ENCODE assay signal across 17 cellular contexts in the genomic region with DNA sequence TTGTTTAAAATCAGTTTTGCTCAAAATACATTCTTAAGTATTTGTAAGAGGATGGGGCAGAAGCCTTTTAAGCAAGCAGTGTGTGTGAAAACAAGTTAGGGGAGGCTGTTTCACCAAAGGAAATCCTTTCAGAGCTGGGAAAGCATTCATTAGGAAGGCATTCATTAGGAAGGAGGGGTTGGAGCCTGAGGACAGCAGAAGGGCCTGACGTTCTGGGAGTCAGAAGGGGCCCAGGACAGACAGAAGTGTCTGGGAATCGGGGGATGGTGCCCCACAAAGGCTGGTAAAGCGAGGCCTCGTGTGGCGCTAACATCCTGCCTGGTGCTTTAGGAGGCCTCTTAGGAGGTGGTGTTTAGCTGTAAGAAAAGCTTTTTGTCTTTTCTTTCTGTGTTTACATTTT.
DNase-seq lines count a peak whose midpoint lies in the region; ATAC-seq and TF ChIP-seq lines count a peak whose summit lies in the region.
"Had no signal": no experiment of that assay in that cellular context is flagged by ENCODE, and none has a peak within 500 bp of the region (broad histone marks: within the 10 kb centered on the region; RNA-seq: fewer than 3 reads in every experiment).

No MANE protein-coding gene starts in this region.

- H3K4me1 Mint-ChIP-seq in natural killer cell = no peaks in the 10 kb centered on the region
- H3K4me1 Mint-ChIP-seq: stimulated activated naive CD8-positive, alpha-beta T cell treated with anti-CD3 and anti-CD28 coated beads, Interleukin-15, amount 100 ng/mL, for 72 hours had no signal

- DNase-seq in dermis blood vessel endothelial cell = peak; percentile 83
- DNase-seq in lung (ENCODE audit: low spot score) = no peak
- no peak for DNase-seq in natural killer cell
- DNase-seq: activated CD4-positive, alpha-beta T cell treated with anti-CD3 and anti-CD28 coated beads for 4 hours; cortex of kidney; DMS153; MM.1S; NCI-H2029 treated with DMSO at 0.1 percent for 48 hours; NCI-H526 treated with DMSO at 0.1 percent for 48 hours; RPMI8226; stimulated activated naive CD8-positive, alpha-beta T cell treated with anti-CD3 and anti-CD28 coated beads, Interleukin-15, amount 100 ng/mL, for 72 hours had no signal

- H3K27me3 ChIP-seq in HUES48 (ENCODE audit: control insufficient read depth, insufficient read depth, low read length) (no peaks in the 10 kb centered on the region), lung (ENCODE audit: control insufficient read depth, insufficient read depth) (no peaks in the 10 kb centered on the region), subcutaneous abdominal adipose tissue (ENCODE audit: control insufficient read depth in 5 of 5, insufficient read depth in 4 of 5, low read length in 5 of 5) (no peaks in the 10 kb centered on the region)

- H3K4me1 ChIP-seq in HUES48 (ENCODE audit: control insufficient read depth, insufficient read depth, low read length) = no peaks in the 10 kb centered on the region
- peaks cover 0 to 6% of the 10 kb centered on the region in 2 donors for H3K4me1 ChIP-seq in lung (ENCODE audit: control insufficient read depth in 2 of 2, insufficient read depth in 2 of 2, low read length in 2 of 2)
- H3K4me1 ChIP-seq in subcutaneous abdominal adipose tissue (ENCODE audit: control insufficient read depth in 5 of 5, insufficient read depth in 5 of 5, low read length in 5 of 5) = peaks cover 0 to 22% (median 4%) of the 10 kb centered on the region in 5 donors

- H3K36me3 ChIP-seq in HUES48 (ENCODE audit: control insufficient read depth, insufficient read depth, low read length) (no peaks in the 10 kb centered on the region), lung (ENCODE audit: control insufficient read depth in 2 of 2, insufficient read depth in 2 of 2, low read length in 2 of 2) (no peaks in the 10 kb centered on the region), subcutaneous abdominal adipose tissue (ENCODE audit: control insufficient read depth in 5 of 5, insufficient read depth in 5 of 5, low read length in 5 of 5) (no peaks in the 10 kb centered on the region)

- 56 to 65% methylated on average over 5 of the region's 5 CpGs for WGBS in lung, 2 donors

- intact Hi-C loops in natural killer cell (cut with micrococcal nuclease) = no loop called here

- H3K9me3 Mint-ChIP-seq in natural killer cell = no peaks in the 10 kb centered on the region
- H3K9me3 Mint-ChIP-seq: T-helper 2 cell treated with Interferon-gamma antibody and Interleukin-4, amounts not matched to agents 5 μg/mL and 100 μg/mL, for 36 hours had no signal

- H3K9ac ChIP-seq in HUES48 (ENCODE audit: low read depth, low read length) (no peak overlapping the region), subcutaneous abdominal adipose tissue (ENCODE audit: low read length in 5 of 5) (peak overlapping the region in 1 of 5 donors; percentile 33)

- H3K4me3 ChIP-seq in HUES48 (ENCODE audit: low read depth, low read length) (no peak overlapping the region), lung (no peak overlapping the region), subcutaneous abdominal adipose tissue (ENCODE audit: low read depth in 1 of 5, low read length in 5 of 5) (no peak overlapping the region)

- H3K9me3 ChIP-seq in HUES48 (ENCODE audit: control insufficient read depth, insufficient read depth, low read length) (peaks cover 18% of the 10 kb centered on the region), lung (ENCODE audit: control insufficient read depth in 2 of 2, insufficient read depth in 1 of 2, low read length in 1 of 2) (peaks cover 0 to 13% of the 10 kb centered on the region in 2 donors), subcutaneous abdominal adipose tissue (ENCODE audit: control insufficient read depth in 5 of 5, low read length in 5 of 5) (peaks cover 0 to 4% (median 0%) of the 10 kb centered on the region in 5 donors)

- no peak overlapping the region for H3K4me3 Mint-ChIP-seq in natural killer cell
- H3K4me3 Mint-ChIP-seq: stimulated activated naive CD8-positive, alpha-beta T cell treated with anti-CD3 and anti-CD28 coated beads, Interleukin-15, amount 100 ng/mL, for 72 hours; T-helper 2 cell treated with Interferon-gamma antibody and Interleukin-4, amounts not matched to agents 5 μg/mL and 100 μg/mL, for 36 hours had no signal

- TF ChIP-seq CTCF in lung (IDR thresholded peaks at IDR 0.05; ENCODE audit: control extremely low read depth, extremely low read depth) (no peak), natural killer cell (IDR thresholded peaks at IDR 0.05) (no peak)

- H3K27me3 Mint-ChIP-seq in natural killer cell (ENCODE audit: low read depth in 2 of 2) = peaks cover under 1 to 5% of the 10 kb centered on the region in 2 donors

- ATAC-seq in lung (ENCODE audit: insufficient read depth, low FRiP score) (no peak), HG03108 (IDR thresholded peaks at IDR 0.05; ENCODE audit: unreplicated experiment) (no peak), HG02678 (IDR thresholded peaks at IDR 0.05; ENCODE audit: unreplicated experiment) (no peak), HG02885 (IDR thresholded peaks at IDR 0.05; ENCODE audit: poor library complexity, unreplicated experiment) (no peak), natural killer cell (no peak)
- ATAC-seq: stimulated activated naive CD8-positive, alpha-beta T cell treated with anti-CD3 and anti-CD28 coated beads, Interleukin-15, amount 100 ng/mL, for 72 hours had no signal

- H3K36me3 Mint-ChIP-seq in natural killer cell = no peaks in the 10 kb centered on the region

- H3K27ac Mint-ChIP-seq in natural killer cell = no peak overlapping the region
- H3K27ac Mint-ChIP-seq: stimulated activated naive CD8-positive, alpha-beta T cell treated with anti-CD3 and anti-CD28 coated beads, Interleukin-15, amount 100 ng/mL, for 72 hours; T-helper 2 cell treated with Interferon-gamma antibody and Interleukin-4, amounts not matched to agents 5 μg/mL and 100 μg/mL, for 36 hours had no signal

- H3K27ac ChIP-seq in HUES48 (ENCODE audit: low read depth, low read length) (peak overlapping the region; percentile 68), lung (ENCODE audit: low read depth in 1 of 2, low read length in 1 of 2) (peak overlapping the region; percentile 43 to 76), subcutaneous abdominal adipose tissue (ENCODE audit: low read depth, low read length) (peak overlapping the region; percentile 70)
